ENCODE assay signal across 1 cellular context in genomic region chr16:10297341-10298006, GRCh38.
A peak's percentile ranks its signal among the peaks of the same experiment; 100 is the strongest.
TF ChIP-seq lines count a peak whose summit lies in the region.

No MANE protein-coding gene starts in this region.

TF ChIP-seq in HepG2, 621 proteins besides CTCF, POLR2A, EP300 and RAD21 (continued from another document):
- no peak; the same call in 1 of the 2 replicates for TF ChIP-seq ZFP91 (CRISPR knock-in tag; IDR thresholded peaks at IDR 0.05; ENCODE audit: borderline replicate concordance)
- no peak for TF ChIP-seq DNMT3B (CRISPR knock-in tag; conservative IDR thresholded peaks at IDR 0.05)
- peak; percentile 65; the same call in 1 of the 2 replicates for TF ChIP-seq MED1 (CRISPR knock-in tag; IDR thresholded peaks at IDR 0.05)
- peak; percentile 47; the same call in 1 of the 2 replicates for TF ChIP-seq FOXA3 (CRISPR knock-in tag; IDR thresholded peaks at IDR 0.05)
- TF ChIP-seq ZFY (CRISPR knock-in tag; IDR thresholded peaks at IDR 0.05) = peak; percentile 75
- TF ChIP-seq DMTF1 (CRISPR knock-in tag; IDR thresholded peaks at IDR 0.05) = no peak
